In genomic region chr3:2937055-2937454, GRCh38 we compare ENCODE assay signal across 21 cellular contexts.
"Had no signal": no experiment of that assay in that cellular context is flagged by ENCODE, and none has a peak within 500 bp of the region (broad histone marks: within the 10 kb centered on the region; RNA-seq: fewer than 3 reads in every experiment).

No MANE protein-coding gene starts in this region.

- ATAC-seq: activated CD8-positive, alpha-beta T cell treated with anti-CD3 and anti-CD28 coated beads for 36 hours; activated naive CD4-positive, alpha-beta T cell treated with anti-CD3 and anti-CD28 coated beads, Interleukin-2, amount 50 U/mL, for 72 hours; activated T-cell treated with anti-CD3 and anti-CD28 coated beads, Interleukin-2, amount 50 U/mL, for 4 hours; activated T-helper 17 cell treated with anti-CD3 and anti-CD28 coated beads, Interleukin-2, amount 50 U/mL, for 72 hours; gastroesophageal sphincter; left cardiac atrium had no signal

- H3K36me3 ChIP-seq: breast epithelium, gastroesophageal sphincter, neutrophil, right lobe of liver, tibial nerve had no signal

- H3K9me3 ChIP-seq: breast epithelium, gastroesophageal sphincter, neutrophil, right lobe of liver, tibial nerve had no signal

- H3K4me1 Mint-ChIP-seq: activated CD4-positive, alpha-beta T cell treated with anti-CD3 and anti-CD28 coated beads, Interleukin-2, amount 10 ng/mL, durations not matched to agents 7 days and 5 days; activated T-helper 17 cell treated with anti-CD3 and anti-CD28 coated beads, Interleukin-2, amount 50 U/mL, for 72 hours had no signal

- H3K9me3 Mint-ChIP-seq: activated CD4-positive, alpha-beta T cell treated with anti-CD3 and anti-CD28 coated beads, Interleukin-2, amount 10 ng/mL, durations not matched to agents 7 days and 5 days; activated CD8-positive, alpha-beta T cell treated with anti-CD3 and anti-CD28 coated beads for 36 hours; activated naive CD4-positive, alpha-beta T cell treated with anti-CD3 and anti-CD28 coated beads, Interleukin-2, amount 50 U/mL, for 72 hours; activated T-cell treated with anti-CD3 and anti-CD28 coated beads, Interleukin-2, amount 50 U/mL, for 4 hours; activated T-helper 17 cell treated with anti-CD3 and anti-CD28 coated beads, Interleukin-2, amount 50 U/mL, for 72 hours had no signal

- H3K27me3 ChIP-seq: breast epithelium, gastroesophageal sphincter, neutrophil, right lobe of liver, tibial nerve had no signal

- H3K27ac Mint-ChIP-seq: activated CD4-positive, alpha-beta T cell treated with anti-CD3 and anti-CD28 coated beads, Interleukin-2, amount 10 ng/mL, durations not matched to agents 7 days and 5 days; activated CD8-positive, alpha-beta T cell treated with anti-CD3 and anti-CD28 coated beads for 36 hours; activated T-helper 17 cell treated with anti-CD3 and anti-CD28 coated beads, Interleukin-2, amount 50 U/mL, for 72 hours had no signal

- H3K27me3 Mint-ChIP-seq: progenitor cell of endocrine pancreas had no signal

- DNase-seq: activated CD4-positive, alpha-beta T cell treated with anti-CD3 and anti-CD28 coated beads, Interleukin-2, amount 10 ng/mL, durations not matched to agents 7 days and 5 days; activated CD4-positive, CD25-positive, alpha-beta regulatory T cell treated with anti-CD3 and anti-CD28 coated beads, Interleukin-2, amount 50 U/mL, for 72 hours; activated CD8-positive, alpha-beta T cell treated with anti-CD3 and anti-CD28 coated beads for 36 hours; activated T-cell treated with anti-CD3 and anti-CD28 coated beads, Interleukin-2, amount 50 U/mL, for 4 hours; central memory CD4-positive, alpha-beta T cell; head of caudate nucleus; hippocampal formation; left cardiac atrium; left ventricle myocardium superior; right lobe of liver; stimulated activated CD4-positive, alpha-beta T cell treated with anti-CD3 and anti-CD28 coated beads, Interleukin-2, amount 100 ng/mL, for 48 hours; stimulated activated naive CD4-positive, alpha-beta T cell treated with Interleukin-2 at 50 U/mL for 16 hours; T-helper 2 cell had no signal

- H3K4me3 Mint-ChIP-seq: activated CD4-positive, alpha-beta T cell treated with anti-CD3 and anti-CD28 coated beads, Interleukin-2, amount 10 ng/mL, durations not matched to agents 7 days and 5 days; activated CD8-positive, alpha-beta T cell treated with anti-CD3 and anti-CD28 coated beads for 36 hours; activated T-cell treated with anti-CD3 and anti-CD28 coated beads, Interleukin-2, amount 50 U/mL, for 4 hours; activated T-helper 17 cell treated with anti-CD3 and anti-CD28 coated beads, Interleukin-2, amount 50 U/mL, for 72 hours; nephron had no signal

- H3K4me3 ChIP-seq: breast epithelium, gastroesophageal sphincter, right lobe of liver, tibial nerve had no signal

- H3K27ac ChIP-seq: breast epithelium, gastroesophageal sphincter, neutrophil, right lobe of liver, tibial nerve had no signal

- H3K4me1 ChIP-seq: breast epithelium, gastroesophageal sphincter, right lobe of liver, tibial nerve had no signal

- H3K36me3 Mint-ChIP-seq: activated naive CD4-positive, alpha-beta T cell treated with anti-CD3 and anti-CD28 coated beads, Interleukin-2, amount 50 U/mL, for 72 hours had no signal
